8 cellular contexts compared by ENCODE assay signal in the genomic region with DNA sequence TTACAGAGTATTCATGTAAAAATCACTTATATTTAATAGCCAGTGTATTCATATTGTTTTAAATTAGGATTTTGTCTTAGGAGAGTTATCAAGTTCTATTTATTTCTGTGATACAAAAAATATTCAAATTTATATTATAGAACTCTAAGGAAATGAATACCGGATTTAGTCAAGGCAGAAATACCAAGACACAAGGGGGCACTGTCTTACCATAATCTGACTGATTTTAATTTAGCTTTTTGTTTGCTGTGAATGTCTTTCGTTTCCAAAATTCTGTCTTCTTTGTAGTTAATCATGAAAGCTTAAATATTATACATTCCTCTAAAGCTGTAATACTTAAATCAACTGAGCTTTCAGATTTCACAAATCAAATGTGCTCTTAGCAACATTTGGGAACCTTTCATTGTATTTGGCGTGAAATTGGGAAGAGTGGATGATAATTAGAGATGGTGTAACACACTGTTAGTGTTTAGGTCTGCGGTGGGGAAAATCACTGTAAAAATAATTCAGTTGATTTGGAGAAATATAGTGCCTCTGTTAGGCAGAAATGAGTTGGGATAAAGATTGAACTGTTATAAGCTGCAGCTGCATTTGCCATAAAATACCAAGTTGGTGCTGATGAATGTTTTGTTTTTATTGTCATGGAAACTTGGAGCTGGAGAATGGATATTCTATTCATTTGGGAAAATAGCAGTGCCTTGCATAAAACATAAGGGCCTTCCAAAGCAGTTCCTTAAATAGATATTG.
DNase-seq lines count a peak whose midpoint lies in the region; ATAC-seq and TF ChIP-seq lines count a peak whose summit lies in the region.

No MANE protein-coding gene starts in this region.

- peaks cover 2 to 9% (median 6%) of the 10 kb centered on the region in 7 donors for H3K9me3 Mint-ChIP-seq in CD14-positive monocyte
- peaks cover 16% of the 10 kb centered on the region for H3K9me3 Mint-ChIP-seq in T-helper 2 cell treated with Interferon-gamma antibody and Interleukin-4, amounts not matched to agents 5 μg/mL and 100 μg/mL, for 36 hours

- peak; percentile 77 for TF ChIP-seq CTCF in CD14-positive monocyte (IDR thresholded peaks at IDR 0.05)

- H3K4me1 Mint-ChIP-seq in CD14-positive monocyte: peaks cover 46% of the 10 kb centered on the region
- peaks cover 4% of the 10 kb centered on the region for H3K4me1 Mint-ChIP-seq in T-helper 2 cell treated with Interferon-gamma antibody and Interleukin-4, amounts not matched to agents 5 μg/mL and 100 μg/mL, for 36 hours (ENCODE audit: low read depth)

- DNase-seq in CD14-positive monocyte (ENCODE audit: low spot score) (no peak), HT-29 (ENCODE audit: low spot score) (peak; percentile 82), NOMO-1 treated with dmso at 0.1 percent for 144 hours (lab: John Stamatoyannopoulos, UW; ENCODE audit: unreplicated experiment) (peak; percentile 30), dermis blood vessel endothelial cell (peak; percentile 79), medulla oblongata (ENCODE audit: extremely low spot score) (peak; percentile 86)
- DNase-seq in T-helper 2 cell treated with Interferon-gamma antibody and Interleukin-4, amounts not matched to agents 5 μg/mL and 100 μg/mL, for 36 hours (ENCODE audit: low spot score): no peak
- DNase-seq in stimulated activated CD4-positive, alpha-beta T cell treated with anti-CD3 and anti-CD28 coated beads, Interleukin-4, amount 100 ng/mL, for 24 hours: no peak

- H3K4me3 Mint-ChIP-seq in CD14-positive monocyte: peak overlapping the region; percentile 63 to 84
- H3K4me3 Mint-ChIP-seq in T-helper 2 cell treated with Interferon-gamma antibody and Interleukin-4, amounts not matched to agents 5 μg/mL and 100 μg/mL, for 36 hours: no peak overlapping the region

- H3K36me3 Mint-ChIP-seq in CD14-positive monocyte: peaks cover 10 to 14% of the 10 kb centered on the region in 2 donors
- H3K36me3 Mint-ChIP-seq in T-helper 2 cell treated with Interferon-gamma antibody and Interleukin-4, amounts not matched to agents 5 μg/mL and 100 μg/mL, for 36 hours (ENCODE audit: low read depth): peaks cover 18% of the 10 kb centered on the region

- ATAC-seq in GM19467 (IDR thresholded peaks at IDR 0.05; ENCODE audit: unreplicated experiment): no peak

- peak overlapping the region in 3 of 7 donors; percentile 15 to 83 (median 76) for H3K27ac Mint-ChIP-seq in CD14-positive monocyte
- no peak overlapping the region for H3K27ac Mint-ChIP-seq in T-helper 2 cell treated with Interferon-gamma antibody and Interleukin-4, amounts not matched to agents 5 μg/mL and 100 μg/mL, for 36 hours

- no peaks in the 10 kb centered on the region for H3K27me3 Mint-ChIP-seq in CD14-positive monocyte (ENCODE audit: low read depth in 3 of 3)
- H3K27me3 Mint-ChIP-seq in T-helper 2 cell treated with Interferon-gamma antibody and Interleukin-4, amounts not matched to agents 5 μg/mL and 100 μg/mL, for 36 hours (ENCODE audit: low read depth): no peaks in the 10 kb centered on the region

- intact Hi-C loops in CD14-positive monocyte (cut with micrococcal nuclease): no loop called here

Comparison
In these comparisons a context has a peak if more than half of its experiments do, and no peak if none do; other contexts are left out.
1. DNase-seq: peak in HT-29 (single experiment), NOMO-1 treated with dmso at 0.1 percent for 144 hours (single experiment), dermis blood vessel endothelial cell (single experiment) and medulla oblongata (single experiment); none in CD14-positive monocyte (single experiment), T-helper 2 cell treated with Interferon-gamma antibody and Interleukin-4, amounts not matched to agents 5 μg/mL and 100 μg/mL, for 36 hours (single experiment) and stimulated activated CD4-positive, alpha-beta T cell treated with anti-CD3 and anti-CD28 coated beads, Interleukin-4, amount 100 ng/mL, for 24 hours (single experiment).